ENCODE assay signal across 19 cellular contexts in genomic region chr10:3460420-3461128, GRCh38.
DNase-seq lines count a peak whose midpoint lies in the region; ATAC-seq and TF ChIP-seq lines count a peak whose summit lies in the region.
"Had no signal": no experiment of that assay in that cellular context is flagged by ENCODE, and none has a peak within 500 bp of the region (broad histone marks: within the 10 kb centered on the region; RNA-seq: fewer than 3 reads in every experiment).

No MANE protein-coding gene starts in this region.

- H3K4me1 ChIP-seq in mucosa of rectum (ENCODE audit: control insufficient read depth in 2 of 2, insufficient read depth in 2 of 2, low read length in 2 of 2): peaks cover 8% of the 10 kb centered on the region in 2 donors
- H3K4me1 ChIP-seq: SJCRH30 had no signal

- H3K9ac ChIP-seq in mucosa of rectum (ENCODE audit: low read depth in 1 of 2, low read length in 2 of 2): no peak overlapping the region
- H3K9ac ChIP-seq: BLaER1, KMS-11 had no signal

- peak overlapping the region; percentile 25 to 34 for H3K27ac ChIP-seq in mucosa of rectum (ENCODE audit: low read depth in 2 of 2, low read length in 2 of 2)
- H3K27ac ChIP-seq: A549, BLaER1, HL-60, KMS-11, SJCRH30 had no signal

- no peaks in the 10 kb centered on the region for H3K9me3 ChIP-seq in mucosa of rectum (ENCODE audit: control insufficient read depth in 2 of 2, low read length in 2 of 2)
- H3K9me3 ChIP-seq: A549, SJCRH30 had no signal

- no peak for TF ChIP-seq CTCF in astrocyte of the spinal cord (IDR thresholded peaks at IDR 0.05; ENCODE audit: low read depth, low read length)

- H3K4me3 ChIP-seq in astrocyte of the spinal cord (ENCODE audit: low read depth, low read length): no peak overlapping the region
- no peak overlapping the region for H3K4me3 ChIP-seq in mucosa of rectum (ENCODE audit: low read length in 2 of 2)
- H3K4me3 ChIP-seq: A549, BLaER1, GM12878, SJCRH30 had no signal

- in situ Hi-C loops in astrocyte of the spinal cord (cut with HindIII; ENCODE audit: low sequenced_read_pairs): no loop called here

- ATAC-seq in HG02970 (IDR thresholded peaks at IDR 0.05; ENCODE audit: low FRiP score, unreplicated experiment) (no peak), HG02623 (IDR thresholded peaks at IDR 0.05; ENCODE audit: unreplicated experiment) (no peak), GM21723 (IDR thresholded peaks at IDR 0.05; ENCODE audit: unreplicated experiment) (no peak)
- ATAC-seq: A549, GM12878 had no signal

- H3K27me3 ChIP-seq in mucosa of rectum (ENCODE audit: control insufficient read depth in 2 of 2, insufficient read depth in 2 of 2, low read length in 2 of 2): no peaks in the 10 kb centered on the region
- H3K27me3 ChIP-seq: BLaER1, SJCRH30 had no signal

- no peaks in the 10 kb centered on the region for H3K36me3 ChIP-seq in mucosa of rectum (ENCODE audit: control insufficient read depth in 2 of 2, insufficient read depth in 2 of 2, low read length in 2 of 2)
- H3K36me3 ChIP-seq: BLaER1, SJCRH30 had no signal

- peak; percentile 35 for DNase-seq in NCI-H1436 (lab: John Stamatoyannopoulos, UW)
- DNase-seq in NCI-H2227 (lab: John Stamatoyannopoulos, UW; ENCODE audit: unreplicated experiment): peak; percentile 38
- peak; percentile 39 for DNase-seq in astrocyte of the spinal cord (ENCODE audit: low read depth, low spot score)
- DNase-seq: Calu3; CD4-positive, alpha-beta memory T cell; DMS53; EL; NCI-H1930; NCI-H2171 treated with DMSO at 0.1 percent for 48 hours; SJCRH30 had no signal
